ENCODE assay signal across 8 cellular contexts in genomic region chr14:36556811-36557433, GRCh38. TPM values are rescaled to one million over a fixed set of nuclear protein-coding genes. Genes with fewer than 3 reads are reported as not detected.
DNase-seq lines count a peak whose midpoint lies in the region; ATAC-seq, FAIRE-seq and TF ChIP-seq lines count a peak whose summit lies in the region.

No MANE protein-coding gene starts in this region.

- peaks cover 0 to 8% (median 6%) of the 10 kb centered on the region in 3 donors for H3K27me3 ChIP-seq in psoas muscle (ENCODE audit: insufficient read depth in 3 of 3, low read length in 2 of 3)

- no peaks in the 10 kb centered on the region for H3K4me1 ChIP-seq in psoas muscle

- DNase-seq in NCI-H2107 treated with DMSO at 0.1 percent for 48 hours (lab: John Stamatoyannopoulos, UW; ENCODE audit: unreplicated experiment), result peak; percentile 75
- DNase-seq in NCI-H2107 (lab: John Stamatoyannopoulos, UW), result no peak
- DNase-seq in HTR-8/SVneo (ENCODE audit: insufficient read length, low spot score), result peak; percentile 31
- DNase-seq in RPMI7951 (ENCODE audit: low read depth), result peak; percentile 5
- peak; percentile 58 for DNase-seq in epidermal melanocyte (ENCODE audit: insufficient read length, low spot score)
- no peak for DNase-seq in psoas muscle
- DNase-seq in activated gamma-delta T cell (lab: John Stamatoyannopoulos, UW), result no peak
- DNase-seq in SKM-1 treated with dmso at 0.1 percent for 144 hours (lab: John Stamatoyannopoulos, UW; ENCODE audit: unreplicated experiment), result no peak

- no peaks in the 10 kb centered on the region for H3K9me3 ChIP-seq in psoas muscle

- peak; percentile 71 for TF ChIP-seq CTCF in psoas muscle (IDR thresholded peaks at IDR 0.05)

- FAIRE-seq in HTR-8/SVneo (lab: Jason Lieb, UNC), result no peak

- H3K27ac ChIP-seq in psoas muscle, result no peak overlapping the region

- ATAC-seq in psoas muscle, result peak in 1 of 4 donors; percentile 59

- intact Hi-C loops in psoas muscle (cut with DNase I), result loop anchor here (10.0 kb wide), 2 partner anchors 388 to 672 kb away; no protein-coding TSS in a partner anchor

- 61 to 65% (median 62%) methylated on average over 9 of the region's 9 CpGs for WGBS in psoas muscle, 3 donors

- no peaks in the 10 kb centered on the region for H3K36me3 ChIP-seq in psoas muscle (ENCODE audit: insufficient read depth in 1 of 2, low read depth in 1 of 2)

- H3K4me3 ChIP-seq in psoas muscle, result no peak overlapping the region

RNA-seq across cellular contexts. Expression of gene NKX2-8, which starts 25.5 kb away (rescaled TPM):
- not detected in 2 replicates for total RNA-seq in RPMI7951 (2014; rRNA removed; shearing (Covaris generic))
- not detected for total RNA-seq in psoas muscle
- not detected for polyA plus RNA-seq in psoas muscle

RNA-seq across cellular contexts. Expression of gene NKX2-1, which starts 36.9 kb away (rescaled TPM):
- total RNA-seq in RPMI7951 (2014; rRNA removed; shearing (Covaris generic)), result not detected in 2 replicates
- not detected for total RNA-seq in psoas muscle
- not detected for polyA plus RNA-seq in psoas muscle

Comparison
In these comparisons a context has a peak if more than half of its experiments do, and no peak if none do; other contexts are left out.
1. DNase-seq: peak in NCI-H2107 treated with DMSO at 0.1 percent for 48 hours (single experiment), HTR-8/SVneo (single experiment), RPMI7951 (single experiment) and epidermal melanocyte (single experiment); none in NCI-H2107 (single experiment), psoas muscle (0 of 2), activated gamma-delta T cell (single experiment) and SKM-1 treated with dmso at 0.1 percent for 144 hours (single experiment).